22 cellular contexts compared by ENCODE assay signal in the genomic region with DNA sequence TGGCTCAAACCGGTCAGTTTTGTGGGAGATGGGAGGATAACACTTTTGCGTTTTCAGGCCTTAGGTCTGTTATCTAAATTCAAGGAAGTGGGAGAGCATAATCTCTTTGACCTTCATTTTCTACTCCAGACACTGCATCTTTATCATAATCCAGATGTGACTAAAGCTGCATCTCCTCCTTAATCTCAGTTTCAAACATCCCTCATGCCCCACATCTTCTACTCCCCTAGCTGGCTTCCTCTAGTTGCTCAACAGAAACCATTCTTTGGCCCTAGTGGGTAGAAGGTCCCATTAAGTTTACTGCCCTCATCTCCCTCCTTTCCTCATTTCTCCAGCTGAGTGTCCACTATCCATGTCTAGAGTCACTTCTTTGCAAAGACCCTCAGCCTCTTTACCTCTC.
"Had no signal": no experiment of that assay in that cellular context is flagged by ENCODE, and none has a peak within 500 bp of the region (broad histone marks: within the 10 kb centered on the region; RNA-seq: fewer than 3 reads in every experiment).

No MANE protein-coding gene starts in this region.

- ATAC-seq: activated CD4-positive, alpha-beta T cell treated with anti-CD3 and anti-CD28 coated beads for 36 hours; activated CD8-positive, alpha-beta memory T cell treated with anti-CD3 and anti-CD28 coated beads, Interleukin-2, amount 10 ng/mL, durations not matched to agents 7 days and 5 days; left cardiac atrium had no signal

- H3K36me3 ChIP-seq: adrenal gland, gastroesophageal sphincter, lower lobe of right lung, neutrophil, right atrium auricular region, suprapubic skin had no signal

- H3K27me3 ChIP-seq: adrenal gland, gastroesophageal sphincter, neutrophil, right atrium auricular region, suprapubic skin had no signal

- H3K9me3 ChIP-seq: adrenal gland, gastroesophageal sphincter, lower lobe of right lung, neutrophil, right atrium auricular region, suprapubic skin had no signal

- FAIRE-seq: colon, endometrium had no signal

- H3K4me1 Mint-ChIP-seq: activated CD8-positive, alpha-beta memory T cell treated with anti-CD3 and anti-CD28 coated beads, Interleukin-2, amount 10 ng/mL, durations not matched to agents 7 days and 5 days; activated naive CD4-positive, alpha-beta T cell treated with anti-CD3 and anti-CD28 coated beads, Interleukin-2, amount 50 U/mL, for 24 hours had no signal

- H3K4me3 Mint-ChIP-seq: activated CD4-positive, alpha-beta memory T cell treated with anti-CD3 and anti-CD28 coated beads for 36 hours; activated CD4-positive, alpha-beta T cell treated with anti-CD3 and anti-CD28 coated beads for 36 hours; activated CD8-positive, alpha-beta memory T cell treated with anti-CD3 and anti-CD28 coated beads, Interleukin-2, amount 10 ng/mL, durations not matched to agents 7 days and 5 days; activated naive CD4-positive, alpha-beta T cell treated with anti-CD3 and anti-CD28 coated beads, Interleukin-2, amount 50 U/mL, for 24 hours; activated T-cell treated with anti-CD3 and anti-CD28 coated beads, Interleukin-2, amount 50 U/mL, for 24 hours; stimulated activated naive CD8-positive, alpha-beta T cell treated with anti-CD3 and anti-CD28 coated beads, Interleukin-15, Interleukin-2, amounts not matched to agents 100 ng/mL and 50 ng/mL, for 24 hours; T-helper 2 cell treated with Interferon-gamma antibody and Interleukin-4, amounts not matched to agents 5 μg/mL and 100 μg/mL, for 36 hours; type B pancreatic cell had no signal

- DNase-seq: activated CD4-positive, alpha-beta memory T cell treated with anti-CD3 and anti-CD28 coated beads for 36 hours; activated CD4-positive, alpha-beta T cell treated with anti-CD3 and anti-CD28 coated beads for 36 hours; activated CD8-positive, alpha-beta memory T cell treated with anti-CD3 and anti-CD28 coated beads, Interleukin-2, amount 10 ng/mL, durations not matched to agents 7 days and 5 days; activated effector memory CD4-positive, alpha-beta T cell treated with anti-CD3 and anti-CD28 coated beads, Interleukin-2, amount 50 U/mL, for 16 hours; activated T-cell treated with anti-CD3 and anti-CD28 coated beads, Interleukin-2, amount 50 U/mL, for 24 hours; left cardiac atrium; midbrain; stimulated activated CD4-positive, alpha-beta T cell treated with anti-CD3 and anti-CD28 coated beads, Interleukin-4, amount 100 ng/mL, for 24 hours had no signal

- H3K4me3 ChIP-seq: adrenal gland, gastroesophageal sphincter, lower lobe of right lung, right atrium auricular region, skin epidermis, suprapubic skin had no signal

- H3K27me3 Mint-ChIP-seq: activated CD4-positive, alpha-beta T cell treated with anti-CD3 and anti-CD28 coated beads for 36 hours; activated naive CD4-positive, alpha-beta T cell treated with anti-CD3 and anti-CD28 coated beads, Interleukin-2, amount 50 U/mL, for 24 hours; stimulated activated naive CD8-positive, alpha-beta T cell treated with anti-CD3 and anti-CD28 coated beads, Interleukin-15, Interleukin-2, amounts not matched to agents 100 ng/mL and 50 ng/mL, for 24 hours; type B pancreatic cell had no signal

- H3K27ac ChIP-seq: adrenal gland, gastroesophageal sphincter, lower lobe of right lung, neutrophil, right atrium auricular region, skin epidermis, suprapubic skin, VCaP had no signal

- H3K9me3 Mint-ChIP-seq: activated CD4-positive, alpha-beta memory T cell treated with anti-CD3 and anti-CD28 coated beads for 36 hours; activated naive CD4-positive, alpha-beta T cell treated with anti-CD3 and anti-CD28 coated beads, Interleukin-2, amount 50 U/mL, for 24 hours; activated T-cell treated with anti-CD3 and anti-CD28 coated beads, Interleukin-2, amount 50 U/mL, for 24 hours; stimulated activated naive CD8-positive, alpha-beta T cell treated with anti-CD3 and anti-CD28 coated beads, Interleukin-15, Interleukin-2, amounts not matched to agents 100 ng/mL and 50 ng/mL, for 24 hours; T-helper 2 cell treated with Interferon-gamma antibody and Interleukin-4, amounts not matched to agents 5 μg/mL and 100 μg/mL, for 36 hours had no signal

- H3K27ac Mint-ChIP-seq: activated CD4-positive, alpha-beta memory T cell treated with anti-CD3 and anti-CD28 coated beads for 36 hours; activated CD8-positive, alpha-beta memory T cell treated with anti-CD3 and anti-CD28 coated beads, Interleukin-2, amount 10 ng/mL, durations not matched to agents 7 days and 5 days; activated naive CD4-positive, alpha-beta T cell treated with anti-CD3 and anti-CD28 coated beads, Interleukin-2, amount 50 U/mL, for 24 hours; activated T-cell treated with anti-CD3 and anti-CD28 coated beads, Interleukin-2, amount 50 U/mL, for 24 hours; stimulated activated naive CD8-positive, alpha-beta T cell treated with anti-CD3 and anti-CD28 coated beads, Interleukin-15, Interleukin-2, amounts not matched to agents 100 ng/mL and 50 ng/mL, for 24 hours; T-helper 2 cell treated with Interferon-gamma antibody and Interleukin-4, amounts not matched to agents 5 μg/mL and 100 μg/mL, for 36 hours; type B pancreatic cell had no signal
